In genomic region chr10:89710748-89711147, GRCh38 we compare ENCODE assay signal across 1 cellular context.
TF ChIP-seq lines count a peak whose summit lies in the region.

No MANE protein-coding gene starts in this region.

TF ChIP-seq in SK-N-SH, 30 proteins besides CTCF, POLR2A, EP300 and RAD21 (continued from another document):
- no peak for TF ChIP-seq MAX (IDR thresholded peaks at IDR 0.05; ENCODE audit: low read depth)
- no peak for TF ChIP-seq CHD2 (IDR thresholded peaks at IDR 0.05; ENCODE audit: low read length, partially characterized antibody)
- TF ChIP-seq RFX5 (IDR thresholded peaks at IDR 0.05; ENCODE audit: low read length) = no peak
- TF ChIP-seq ZBTB33 (IDR thresholded peaks at IDR 0.05; ENCODE audit: borderline replicate concordance, low read depth) = no peak
- no peak for TF ChIP-seq MEF2A (IDR thresholded peaks at IDR 0.05; ENCODE audit: borderline replicate concordance, low read depth)
